ENCODE assay signal across 11 cellular contexts in the genomic region with DNA sequence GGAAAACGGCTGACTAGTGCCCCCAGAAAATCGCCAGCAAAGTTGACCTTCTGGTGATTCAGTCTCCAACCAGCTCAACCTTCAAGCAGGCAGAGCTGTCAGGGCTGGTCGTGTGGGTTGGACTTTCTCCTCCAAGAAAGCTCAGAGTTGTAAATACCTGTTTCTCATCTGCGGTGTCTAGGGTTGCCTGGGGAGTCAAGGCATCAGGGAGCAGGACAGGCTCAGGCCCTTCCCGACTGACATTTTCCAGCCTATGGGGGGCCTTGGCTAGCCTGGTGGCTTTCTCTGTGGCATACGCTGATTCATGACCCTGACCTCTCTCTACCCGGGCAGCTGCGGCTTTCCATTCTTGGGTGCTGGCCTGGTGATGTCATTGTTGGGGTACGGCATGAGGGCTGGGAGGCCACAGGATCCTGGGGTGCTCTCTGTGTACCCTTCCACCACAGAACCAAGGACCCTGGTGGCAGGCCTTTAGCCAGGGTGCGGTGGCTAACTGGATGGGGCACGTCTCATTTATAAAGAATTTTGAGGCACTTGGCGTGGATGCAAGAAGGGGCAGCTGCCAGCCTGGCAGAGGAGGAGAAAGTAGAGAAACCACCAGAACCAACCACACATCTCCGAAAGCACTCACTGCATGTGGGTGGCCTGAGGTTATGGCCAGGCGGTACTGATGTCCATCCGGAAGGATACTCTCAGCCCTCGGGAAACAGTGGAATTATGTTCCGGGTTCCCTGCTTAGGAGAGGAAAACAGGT.
DNase-seq lines count a peak whose midpoint lies in the region; ATAC-seq and FAIRE-seq lines count a peak whose summit lies in the region.
"Had no signal": no experiment of that assay in that cellular context is flagged by ENCODE, and none has a peak within 500 bp of the region (broad histone marks: within the 10 kb centered on the region; RNA-seq: fewer than 3 reads in every experiment).

No MANE protein-coding gene starts in this region.

- no peak for DNase-seq in activated naive CD8-positive, alpha-beta T cell treated with anti-CD3 and anti-CD28 coated beads for 36 hours
- DNase-seq in kidney tubule cell (ENCODE audit: low spot score), result peak; percentile 78
- DNase-seq in urothelium cell line (ENCODE audit: low spot score), result peak; percentile 57
- no peak for DNase-seq in H7
- DNase-seq in T-helper 9 cell, result no peak
- no peak for DNase-seq in DMS114 treated with DMSO at 0.1 percent for 48 hours (lab: John Stamatoyannopoulos, UW; ENCODE audit: unreplicated experiment)
- DNase-seq: NCI-H1436 treated with DMSO at 0.1 percent for 48 hours had no signal

- no peaks in the 10 kb centered on the region for H3K27me3 ChIP-seq in H7 (ENCODE audit: control insufficient read depth, insufficient read depth, low read length)
- H3K27me3 ChIP-seq: BLaER1 treated with 17β-estradiol and CSF1 and Interleukin-3, amounts not matched to agents 10 nM and 100 nM had no signal

- H3K36me3 Mint-ChIP-seq in activated naive CD8-positive, alpha-beta T cell, result no peaks in the 10 kb centered on the region
- H3K36me3 Mint-ChIP-seq in activated naive CD8-positive, alpha-beta T cell treated with anti-CD3 and anti-CD28 coated beads for 36 hours, result peaks cover 4% of the 10 kb centered on the region
- H3K36me3 Mint-ChIP-seq in activated T-helper 17 cell treated with anti-CD3 and anti-CD28 coated beads, Interleukin-2, amount 50 U/mL, for 72 hours (ENCODE audit: low read depth), result peaks cover 12% of the 10 kb centered on the region

- FAIRE-seq in urothelium cell line (lab: Jason Lieb, UNC), result peak; percentile 88
- FAIRE-seq: GM12878 had no signal

- no peak overlapping the region for H3K4me3 Mint-ChIP-seq in activated naive CD8-positive, alpha-beta T cell
- H3K4me3 Mint-ChIP-seq in activated naive CD8-positive, alpha-beta T cell treated with anti-CD3 and anti-CD28 coated beads for 36 hours, result no peak overlapping the region
- H3K4me3 Mint-ChIP-seq in activated T-helper 17 cell treated with anti-CD3 and anti-CD28 coated beads, Interleukin-2, amount 50 U/mL, for 72 hours, result peak overlapping the region; percentile 84

- peaks cover 80% of the 10 kb centered on the region for H3K4me1 Mint-ChIP-seq in activated naive CD8-positive, alpha-beta T cell (ENCODE audit: low read depth)
- H3K4me1 Mint-ChIP-seq in activated naive CD8-positive, alpha-beta T cell treated with anti-CD3 and anti-CD28 coated beads for 36 hours, result peaks cover 70% of the 10 kb centered on the region
- H3K4me1 Mint-ChIP-seq in activated T-helper 17 cell treated with anti-CD3 and anti-CD28 coated beads, Interleukin-2, amount 50 U/mL, for 72 hours, result peaks cover 56% of the 10 kb centered on the region

- H3K4me3 ChIP-seq in H7 (ENCODE audit: insufficient read depth, low read depth, low read length), result no peak overlapping the region
- H3K4me3 ChIP-seq: BLaER1 treated with 17β-estradiol and CSF1 and Interleukin-3, amounts not matched to agents 10 nM and 100 nM; GM12878 had no signal

- no peaks in the 10 kb centered on the region for H3K9me3 Mint-ChIP-seq in activated naive CD8-positive, alpha-beta T cell (ENCODE audit: low read depth)
- peaks cover 2% of the 10 kb centered on the region for H3K9me3 Mint-ChIP-seq in activated naive CD8-positive, alpha-beta T cell treated with anti-CD3 and anti-CD28 coated beads for 36 hours
- H3K9me3 Mint-ChIP-seq in activated T-helper 17 cell treated with anti-CD3 and anti-CD28 coated beads, Interleukin-2, amount 50 U/mL, for 72 hours, result no peaks in the 10 kb centered on the region

- peak overlapping the region; percentile 34 for H3K27ac Mint-ChIP-seq in activated naive CD8-positive, alpha-beta T cell
- no peak overlapping the region for H3K27ac Mint-ChIP-seq in activated naive CD8-positive, alpha-beta T cell treated with anti-CD3 and anti-CD28 coated beads for 36 hours
- peak overlapping the region; percentile 96 for H3K27ac Mint-ChIP-seq in activated T-helper 17 cell treated with anti-CD3 and anti-CD28 coated beads, Interleukin-2, amount 50 U/mL, for 72 hours

- ATAC-seq in activated T-helper 17 cell treated with anti-CD3 and anti-CD28 coated beads, Interleukin-2, amount 50 U/mL, for 72 hours (replicated peaks), result peak; percentile 28
- ATAC-seq: GM12878 had no signal

- H3K36me3 ChIP-seq in H7 (replicated peaks; ENCODE audit: control insufficient read depth, insufficient read depth, low read length), result no peaks in the 10 kb centered on the region

- no peaks in the 10 kb centered on the region for H3K27me3 Mint-ChIP-seq in activated naive CD8-positive, alpha-beta T cell
- no peaks in the 10 kb centered on the region for H3K27me3 Mint-ChIP-seq in activated naive CD8-positive, alpha-beta T cell treated with anti-CD3 and anti-CD28 coated beads for 36 hours
- no peaks in the 10 kb centered on the region for H3K27me3 Mint-ChIP-seq in activated T-helper 17 cell treated with anti-CD3 and anti-CD28 coated beads, Interleukin-2, amount 50 U/mL, for 72 hours

Comparison
In these comparisons a context has a peak if more than half of its experiments do, and no peak if none do; other contexts are left out.
1. DNase-seq: peak in kidney tubule cell (single experiment) and urothelium cell line (single experiment); none in activated naive CD8-positive, alpha-beta T cell treated with anti-CD3 and anti-CD28 coated beads for 36 hours (single experiment), H7 (single experiment), T-helper 9 cell (single experiment) and DMS114 treated with DMSO at 0.1 percent for 48 hours (single experiment).